7 cellular contexts compared by ENCODE assay signal in genomic region chr2:118523761-118524160, GRCh38.
"Had no signal": no experiment of that assay in that cellular context is flagged by ENCODE, and none has a peak within 500 bp of the region (broad histone marks: within the 10 kb centered on the region; RNA-seq: fewer than 3 reads in every experiment).

No MANE protein-coding gene starts in this region.

- H3K36me3 Mint-ChIP-seq: IgD-negative memory B cell had no signal

- H3K4me1 Mint-ChIP-seq: IgD-negative memory B cell had no signal

- DNase-seq: H9, HCEC 1CT, Karpas-422, KBM-7 had no signal

- H3K4me3 Mint-ChIP-seq: GM23338, H9, IgD-negative memory B cell had no signal

- ATAC-seq: GM23338, HepG2 had no signal

- H3K4me3 ChIP-seq: GM23338 had no signal

- H3K27ac Mint-ChIP-seq: GM23338, H9, IgD-negative memory B cell had no signal
